In genomic region chr6:26363882-26364825, GRCh38 we compare ENCODE assay signal across 6 cellular contexts. TPM values are rescaled to one million over a fixed set of nuclear protein-coding genes. Genes with fewer than 3 reads are reported as not detected.
DNase-seq lines count a peak whose midpoint lies in the region; ATAC-seq, FAIRE-seq and TF ChIP-seq lines count a peak whose summit lies in the region.

No MANE protein-coding gene starts in this region.

- peak; percentile 34 for ATAC-seq in activated CD8-positive, alpha-beta memory T cell treated with anti-CD3 and anti-CD28 coated beads, Interleukin-2, amount 10 ng/mL, durations not matched to agents 7 days and 5 days
- ATAC-seq in upper lobe of left lung (ENCODE audit: low FRiP score in 2 of 2) (no peak), HG02588 (IDR thresholded peaks at IDR 0.05; ENCODE audit: unreplicated experiment) (no peak)

- no peaks in the 10 kb centered on the region for H3K9me3 Mint-ChIP-seq in activated CD8-positive, alpha-beta memory T cell treated with anti-CD3 and anti-CD28 coated beads, Interleukin-2, amount 10 ng/mL, durations not matched to agents 7 days and 5 days (ENCODE audit: low read depth)

- no peak overlapping the region for H3K27ac Mint-ChIP-seq in activated CD8-positive, alpha-beta memory T cell treated with anti-CD3 and anti-CD28 coated beads, Interleukin-2, amount 10 ng/mL, durations not matched to agents 7 days and 5 days

- TF ChIP-seq CTCF in fibroblast of mammary gland (conservative IDR thresholded peaks at IDR 0.05; ENCODE audit: control insufficient read depth, insufficient read depth, low read depth, low read length): no peak
- TF ChIP-seq CTCF in upper lobe of left lung (IDR thresholded peaks at IDR 0.05): no peak

- H3K9me3 ChIP-seq in upper lobe of left lung: no peaks in the 10 kb centered on the region

- 56 to 60% methylated on average over 6 of the region's 6 CpGs for WGBS in upper lobe of left lung, 2 donors

- TF ChIP-seq POLR2A in upper lobe of left lung (IDR thresholded peaks at IDR 0.05): no peak

- no peaks in the 10 kb centered on the region for H3K27me3 ChIP-seq in upper lobe of left lung

- H3K27me3 Mint-ChIP-seq in activated CD8-positive, alpha-beta memory T cell treated with anti-CD3 and anti-CD28 coated beads, Interleukin-2, amount 10 ng/mL, durations not matched to agents 7 days and 5 days: no peaks in the 10 kb centered on the region

- no peak for TF ChIP-seq EP300 in upper lobe of left lung (IDR thresholded peaks at IDR 0.05)

- H3K4me3 Mint-ChIP-seq in activated CD8-positive, alpha-beta memory T cell treated with anti-CD3 and anti-CD28 coated beads, Interleukin-2, amount 10 ng/mL, durations not matched to agents 7 days and 5 days: no peak overlapping the region

- H3K4me1 ChIP-seq in upper lobe of left lung: peaks cover 7 to 25% (median 21%) of the 10 kb centered on the region in 4 donors

- no peak for FAIRE-seq in GM19239 (lab: Jason Lieb, UNC)

- H3K4me3 ChIP-seq in fibroblast of mammary gland (ENCODE audit: control insufficient read depth, low read depth, low read length) (peak overlapping the region; percentile 83), upper lobe of left lung (peak overlapping the region; percentile 0 to 75 (median 59))

- H3K36me3 ChIP-seq in upper lobe of left lung: peaks cover 0 to 2% (median 0%) of the 10 kb centered on the region in 4 donors

- H3K36me3 Mint-ChIP-seq in activated CD8-positive, alpha-beta memory T cell treated with anti-CD3 and anti-CD28 coated beads, Interleukin-2, amount 10 ng/mL, durations not matched to agents 7 days and 5 days: peaks cover 8% of the 10 kb centered on the region

- CTCF ChIA-PET in activated CD8-positive, alpha-beta memory T cell treated with anti-CD3 and anti-CD28 coated beads, Interleukin-2, amount 10 ng/mL, durations not matched to agents 7 days and 5 days (lab: Charles Lee): interaction anchor here (1.3 to 2.2 kb wide), 4 partner anchors 12 to 32 kb away, joined by 3 to 11 read pairs (median 5); no protein-coding TSS in a partner anchor

- DNase-seq in activated CD8-positive, alpha-beta memory T cell treated with anti-CD3 and anti-CD28 coated beads, Interleukin-2, amount 10 ng/mL, durations not matched to agents 7 days and 5 days: peak; percentile 41
- no peak for DNase-seq in activated CD8-positive, alpha-beta memory T cell treated with anti-CD3 and anti-CD28 coated beads, Interleukin-2, amount 50 U/mL, for 48 hours
- peak; percentile 26 for DNase-seq in fibroblast of mammary gland (ENCODE audit: low read depth)
- no peak for DNase-seq in upper lobe of left lung
- no peak for DNase-seq in GM19239 (ENCODE audit: insufficient read length, low spot score)

- peak overlapping the region; percentile 81 to 91 (median 90) for H3K27ac ChIP-seq in upper lobe of left lung

- H3K4me1 Mint-ChIP-seq in activated CD8-positive, alpha-beta memory T cell treated with anti-CD3 and anti-CD28 coated beads, Interleukin-2, amount 10 ng/mL, durations not matched to agents 7 days and 5 days: peaks cover 44% of the 10 kb centered on the region

RNA-seq across cellular contexts. Expression of gene BTN3A2, which starts 0.8 kb away (rescaled TPM):
- 10 to 100 TPM; 57.4 to 60.1 TPM for total RNA-seq in activated CD8-positive, alpha-beta memory T cell treated with anti-CD3 and anti-CD28 coated beads, Interleukin-2, amount 10 ng/mL, durations not matched to agents 7 days and 5 days
- 10 to 100 TPM; 30.1 to 71.2 (median 54.2) TPM for total RNA-seq in upper lobe of left lung

RNA-seq across cellular contexts. Expression of gene BTN2A2, which starts 18.8 kb away (rescaled TPM):
- 10 to 100 TPM; 24.8 to 26.7 TPM for total RNA-seq in activated CD8-positive, alpha-beta memory T cell treated with anti-CD3 and anti-CD28 coated beads, Interleukin-2, amount 10 ng/mL, durations not matched to agents 7 days and 5 days
- total RNA-seq in upper lobe of left lung: 10 to 100 TPM; 12.2 to 59.7 (median 26.3) TPM

RNA-seq across cellular contexts. Expression of gene BTN3A1, which starts 37.9 kb away (rescaled TPM):
- total RNA-seq in activated CD8-positive, alpha-beta memory T cell treated with anti-CD3 and anti-CD28 coated beads, Interleukin-2, amount 10 ng/mL, durations not matched to agents 7 days and 5 days: 10 to 100 TPM; 47.6 to 64.7 TPM
- 10 to 100 TPM; 24.9 to 55.8 (median 34.6) TPM for total RNA-seq in upper lobe of left lung

Comparison
In these comparisons a context has a peak if more than half of its experiments do, and no peak if none do; other contexts are left out.
1. DNase-seq: peak in activated CD8-positive, alpha-beta memory T cell treated with anti-CD3 and anti-CD28 coated beads, Interleukin-2, amount 10 ng/mL, durations not matched to agents 7 days and 5 days (single experiment) and fibroblast of mammary gland (single experiment); none in activated CD8-positive, alpha-beta memory T cell treated with anti-CD3 and anti-CD28 coated beads, Interleukin-2, amount 50 U/mL, for 48 hours (single experiment), upper lobe of left lung (0 of 2) and GM19239 (single experiment).